ENCODE assay signal across 14 cellular contexts in genomic region chr4:68369474-68369805, GRCh38. TPM values are rescaled to one million over a fixed set of nuclear protein-coding genes. Genes with fewer than 3 reads are reported as not detected.
A peak's percentile ranks its signal among the peaks of the same experiment; 100 is the strongest.
DNase-seq lines count a peak whose midpoint lies in the region; ATAC-seq and TF ChIP-seq lines count a peak whose summit lies in the region.
"Had no signal": no experiment of that assay in that cellular context is flagged by ENCODE, and none has a peak within 500 bp of the region (broad histone marks: within the 10 kb centered on the region; RNA-seq: fewer than 3 reads in every experiment).

No MANE protein-coding gene starts in this region.

- peak; percentile 32 for DNase-seq in AG08395 (ENCODE audit: low spot score)
- peak; percentile 67 for DNase-seq in LHCN-M2 (ENCODE audit: low read depth)
- peak; percentile 89 for DNase-seq in astrocyte of the hippocampus (ENCODE audit: low read depth, low spot score)
- DNase-seq in left lung = no peak
- no peak for DNase-seq in HUDEP-2 (lab: John Stamatoyannopoulos, UW; ENCODE audit: unreplicated experiment in 76 of 76)
- DNase-seq in NCI-H446 treated with DMSO at 0.1 percent for 48 hours (lab: John Stamatoyannopoulos, UW) = no peak
- DNase-seq: activated CD4-positive, CD25-positive, alpha-beta regulatory T cell; activated T-cell treated with anti-CD3 and anti-CD28 coated beads, Interleukin-2, amount 50 U/mL, for 4 hours; anterior cingulate cortex; effector CD8-positive, alpha-beta T cell; left ventricle myocardium inferior; Right ventricle myocardium superior had no signal

- TF ChIP-seq CTCF in left lung (IDR thresholded peaks at IDR 0.05) = no peak

- peak overlapping the region in 1 of 2 donors; percentile 4 for H3K27ac ChIP-seq in left lung
- H3K27ac ChIP-seq: left ventricle myocardium inferior had no signal

- peak; percentile 39 for ATAC-seq in left lung
- ATAC-seq in HG02981 (IDR thresholded peaks at IDR 0.05; ENCODE audit: unreplicated experiment) = no peak
- ATAC-seq in HG02885 (IDR thresholded peaks at IDR 0.05; ENCODE audit: poor library complexity, unreplicated experiment) = no peak
- ATAC-seq: activated T-cell treated with anti-CD3 and anti-CD28 coated beads, Interleukin-2, amount 50 U/mL, for 4 hours had no signal

- H3K27me3 ChIP-seq in left lung = no peaks in the 10 kb centered on the region

- intact Hi-C loops in left lung (cut with DNase I) = no loop called here

- H3K9me3 ChIP-seq in left lung = no peaks in the 10 kb centered on the region
- H3K9me3 ChIP-seq: left ventricle myocardium inferior had no signal

- no peaks in the 10 kb centered on the region for H3K36me3 ChIP-seq in left lung
- H3K36me3 ChIP-seq: left ventricle myocardium inferior had no signal

- H3K4me3 ChIP-seq in left lung = no peak overlapping the region
- H3K4me3 ChIP-seq: left ventricle myocardium inferior had no signal

- no peaks in the 10 kb centered on the region for H3K4me1 ChIP-seq in left lung
- H3K4me1 ChIP-seq: left ventricle myocardium inferior had no signal

RNA-seq across cellular contexts. Expression of gene YTHDC1, which starts 19.6 kb away (rescaled TPM):
- total RNA-seq in LHCN-M2 (2014; rRNA removed) (35.5 and 44.4 TPM in 2 replicates), left lung (10 to 100 TPM; 55.0 to 56.1 TPM)
- 23.3 TPM for polyA plus RNA-seq in LHCN-M2 (2012)

Comparison
In these comparisons a context has a peak if more than half of its experiments do, and no peak if none do; other contexts are left out.
1. DNase-seq: peak in AG08395 (single experiment), LHCN-M2 (single experiment) and astrocyte of the hippocampus (single experiment); none in left lung (0 of 2), HUDEP-2 (0 of 76) and NCI-H446 treated with DMSO at 0.1 percent for 48 hours (single experiment).